7 cellular contexts compared by ENCODE assay signal in the genomic region with DNA sequence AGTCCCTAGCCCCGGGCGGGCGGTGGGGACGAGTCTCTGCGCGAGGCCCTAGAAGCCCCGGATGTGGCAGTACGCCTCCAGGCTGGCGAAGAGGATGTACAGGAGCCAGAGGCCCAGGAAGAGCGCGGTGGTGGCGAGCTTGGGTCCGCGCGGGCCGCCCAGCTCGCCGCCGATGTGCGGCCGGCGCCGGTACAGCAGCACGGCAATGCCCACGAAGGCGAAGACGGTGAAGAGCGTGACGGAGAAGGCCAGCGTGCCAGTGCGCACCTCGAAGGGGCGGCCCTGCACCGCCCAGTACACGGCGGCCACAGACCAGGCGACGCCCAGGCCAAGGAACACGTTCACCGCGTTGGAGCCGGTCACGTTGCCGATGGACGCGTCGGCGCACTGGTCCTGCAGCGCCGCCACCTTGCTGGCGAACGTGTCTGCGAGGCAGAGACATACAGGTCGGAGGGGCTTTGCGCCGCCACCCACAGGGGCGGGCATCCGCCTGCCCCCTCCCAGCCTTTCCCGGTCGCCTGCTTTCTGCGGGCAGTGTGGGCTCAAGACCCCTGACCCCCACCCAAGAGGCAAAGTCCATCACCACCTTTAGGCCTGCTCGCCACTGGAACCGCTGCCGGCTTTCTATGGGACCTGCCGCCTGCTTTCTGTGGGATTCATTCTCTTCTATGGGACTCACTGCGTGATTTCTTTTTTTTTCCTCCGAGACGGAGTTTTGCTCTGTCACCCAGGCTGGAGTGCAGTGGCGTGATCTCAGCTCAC. TPM values are rescaled to one million over a fixed set of nuclear protein-coding genes. Genes with fewer than 3 reads are reported as not detected.
A peak's percentile ranks its signal among the peaks of the same experiment; 100 is the strongest.
DNase-seq lines count a peak whose midpoint lies in the region; ATAC-seq and TF ChIP-seq lines count a peak whose summit lies in the region.

No MANE protein-coding gene starts in this region.

- no peaks in the 10 kb centered on the region for H3K79me1 ChIP-seq in H9 (ENCODE audit: insufficient read depth, low read depth, low read length, poor library complexity, severe bottlenecking)

- H3K4me1 Mint-ChIP-seq in H9, result peaks cover 4 to 13% of the 10 kb centered on the region in 2 experiments
- peaks cover 52% of the 10 kb centered on the region for H3K4me1 Mint-ChIP-seq in activated naive CD4-positive, alpha-beta T cell treated with anti-CD3 and anti-CD28 coated beads, Interleukin-2, amount 10 ng/mL, durations not matched to agents 7 days and 5 days
- H3K4me1 Mint-ChIP-seq in stimulated activated naive B cell treated with anti-CD40 and anti-IgM and Interleukin-4, amounts not matched to agents 10 μg/mL and 1 μg/mL and 100 μg/mL, for 72 hours, result peaks cover 6 to 12% of the 10 kb centered on the region in 2 donors

- H3K9me3 Mint-ChIP-seq in H9, result no peaks in the 10 kb centered on the region
- H3K9me3 Mint-ChIP-seq in activated naive CD4-positive, alpha-beta T cell treated with anti-CD3 and anti-CD28 coated beads, Interleukin-2, amount 10 ng/mL, durations not matched to agents 7 days and 5 days, result peaks cover 5% of the 10 kb centered on the region
- peaks cover 0 to 2% of the 10 kb centered on the region in 2 donors for H3K9me3 Mint-ChIP-seq in stimulated activated naive B cell treated with anti-CD40 and anti-IgM and Interleukin-4, amounts not matched to agents 10 μg/mL and 1 μg/mL and 100 μg/mL, for 72 hours

- H3K4me2 ChIP-seq in H9 (ENCODE audit: insufficient read depth, insufficient read length, low read length), result peak overlapping the region; percentile 78

- H3K9me3 ChIP-seq in H9 (ENCODE audit: control insufficient read depth, low read depth, low read length) (no peaks in the 10 kb centered on the region), iPS-18c (ENCODE audit: control insufficient read depth, insufficient read depth, low read length) (peaks cover 2% of the 10 kb centered on the region)

- H3K23me2 ChIP-seq in H9 (ENCODE audit: insufficient read length, low read depth, low read length, poor library complexity, severe bottlenecking), result peaks cover 22% of the 10 kb centered on the region

- H2AFZ ChIP-seq in H9 (ENCODE audit: low read length), result no peak overlapping the region

- no peak overlapping the region for H3K23ac ChIP-seq in H9 (ENCODE audit: insufficient read length, low read depth, low read length)

- H3K36me3 Mint-ChIP-seq in H9 (ENCODE audit: insufficient read depth in 1 of 3, low read depth in 3 of 3), result no peaks in the 10 kb centered on the region; a peak in 1 of 7 replicates
- no peaks in the 10 kb centered on the region for H3K36me3 Mint-ChIP-seq in activated naive CD4-positive, alpha-beta T cell treated with anti-CD3 and anti-CD28 coated beads, Interleukin-2, amount 10 ng/mL, durations not matched to agents 7 days and 5 days
- peaks cover 1 to 7% of the 10 kb centered on the region in 2 donors for H3K36me3 Mint-ChIP-seq in stimulated activated naive B cell treated with anti-CD40 and anti-IgM and Interleukin-4, amounts not matched to agents 10 μg/mL and 1 μg/mL and 100 μg/mL, for 72 hours

- no peak overlapping the region for H4K91ac ChIP-seq in H9 (ENCODE audit: insufficient read length, low read depth, low read length)

- no peak overlapping the region for H2BK15ac ChIP-seq in H9 (ENCODE audit: low read depth, low read length)

- no peak overlapping the region for H3K56ac ChIP-seq in H9 (ENCODE audit: insufficient read length, low read depth, low read length)

- H2BK12ac ChIP-seq in H9 (ENCODE audit: insufficient read length, low read depth, low read length), result no peak overlapping the region

- TF ChIP-seq CTCF in H9 (conservative IDR thresholded peaks at IDR 0.05), result no peak; the same call in 1 of the 3 replicates

- H2BK5ac ChIP-seq in H9 (ENCODE audit: insufficient read length, low read length), result no peak overlapping the region

- H3K14ac ChIP-seq in H9 (ENCODE audit: insufficient read depth, low read length), result 0 out of 2 replicates have a peak overlapping the region, but pooled peaks have one; percentile 0

- CTCF ChIA-PET in activated naive CD4-positive, alpha-beta T cell treated with anti-CD3 and anti-CD28 coated beads, Interleukin-2, amount 10 ng/mL, durations not matched to agents 7 days and 5 days (lab: Charles Lee), result interaction anchor here (0.7 to 2.7 kb wide), 4 partner anchors 12 to 283 kb away, joined by 3 to 11 read pairs (median 6); a partner anchor contains a TSS

- H3T11ph ChIP-seq in H9 (ENCODE audit: low read length), result no peak overlapping the region

- DNase-seq in H9, result peak; percentile 79
- DNase-seq in activated naive CD4-positive, alpha-beta T cell treated with anti-CD3 and anti-CD28 coated beads, Interleukin-2, amount 10 ng/mL, durations not matched to agents 7 days and 5 days, result peak; percentile 62
- no peak for DNase-seq in stimulated activated naive B cell treated with anti-CD40 and anti-IgM and Interleukin-4, amounts not matched to agents 10 μg/mL and 1 μg/mL and 100 μg/mL, for 72 hours
- DNase-seq in NCI-H187 treated with DMSO at 0.1 percent for 48 hours (lab: John Stamatoyannopoulos, UW), result no peak
- DNase-seq in germinal center (ENCODE audit: low spot score), result no peak

- no peak overlapping the region for H4K5ac ChIP-seq in H9 (ENCODE audit: insufficient read length, low read depth, low read length)

- no peaks in the 10 kb centered on the region for H3K4me1 ChIP-seq in H9 (ENCODE audit: insufficient read depth, low read length)

- H3K4ac ChIP-seq in H9 (ENCODE audit: low read depth, low read length), result no peak overlapping the region

- peak overlapping the region; percentile 40 for H3K18ac ChIP-seq in H9 (ENCODE audit: insufficient read length, low read depth, low read length)

- H3K4me3 ChIP-seq in iPS-18c (ENCODE audit: insufficient read depth, low read depth, low read length), result peak overlapping the region; percentile 44

- peaks cover 35% of the 10 kb centered on the region for H3K27me3 Mint-ChIP-seq in H9 (ENCODE audit: low read depth)
- peaks cover 24% of the 10 kb centered on the region for H3K27me3 Mint-ChIP-seq in activated naive CD4-positive, alpha-beta T cell treated with anti-CD3 and anti-CD28 coated beads, Interleukin-2, amount 10 ng/mL, durations not matched to agents 7 days and 5 days
- peaks cover 49 to 53% of the 10 kb centered on the region in 2 donors for H3K27me3 Mint-ChIP-seq in stimulated activated naive B cell treated with anti-CD40 and anti-IgM and Interleukin-4, amounts not matched to agents 10 μg/mL and 1 μg/mL and 100 μg/mL, for 72 hours

- H3K27ac ChIP-seq in H9 (ENCODE audit: insufficient read length, low read depth, low read length), result no peak overlapping the region

- no peaks in the 10 kb centered on the region for H3K27me3 ChIP-seq in H9 (ENCODE audit: insufficient read depth, low read length)

- peak; percentile 35 to 48 for ATAC-seq in stimulated activated naive B cell treated with anti-CD40 and anti-IgM and Interleukin-4, amounts not matched to agents 10 μg/mL and 1 μg/mL and 100 μg/mL, for 72 hours (replicated peaks)
- no peak for ATAC-seq in GM19328 (IDR thresholded peaks at IDR 0.05; ENCODE audit: unreplicated experiment)

- no peak overlapping the region for H3K27ac Mint-ChIP-seq in H9
- peak overlapping the region; percentile 3 for H3K27ac Mint-ChIP-seq in activated naive CD4-positive, alpha-beta T cell treated with anti-CD3 and anti-CD28 coated beads, Interleukin-2, amount 10 ng/mL, durations not matched to agents 7 days and 5 days
- no peak overlapping the region for H3K27ac Mint-ChIP-seq in stimulated activated naive B cell treated with anti-CD40 and anti-IgM and Interleukin-4, amounts not matched to agents 10 μg/mL and 1 μg/mL and 100 μg/mL, for 72 hours

- H3K4me3 Mint-ChIP-seq in H9, result peak overlapping the region; percentile 22 to 70; a peak in 4 of 5 replicates
- H3K4me3 Mint-ChIP-seq in activated naive CD4-positive, alpha-beta T cell treated with anti-CD3 and anti-CD28 coated beads, Interleukin-2, amount 10 ng/mL, durations not matched to agents 7 days and 5 days, result peak overlapping the region; percentile 41
- peak overlapping the region; percentile 39 to 70 for H3K4me3 Mint-ChIP-seq in stimulated activated naive B cell treated with anti-CD40 and anti-IgM and Interleukin-4, amounts not matched to agents 10 μg/mL and 1 μg/mL and 100 μg/mL, for 72 hours

- WGBS in H9 (ENCODE audit: extremely low coverage, insufficient read length, low lambda C conversion rate), result no CpG with 5 or more reads among the region's 69 CpGs

- H4K8ac ChIP-seq in H9 (replicated peaks; ENCODE audit: insufficient read length, low read depth, low read length), result no peak overlapping the region

- no peaks in the 10 kb centered on the region for H3K79me2 ChIP-seq in H9 (ENCODE audit: insufficient read depth, low read length)

- no peaks in the 10 kb centered on the region for H4K20me1 ChIP-seq in H9 (ENCODE audit: control insufficient read depth, insufficient read depth, insufficient read length)

- no peak overlapping the region for H3K9ac ChIP-seq in H9 (ENCODE audit: extremely low read depth, insufficient read length, low read length)

- H2BK120ac ChIP-seq in H9 (ENCODE audit: low read depth, low read length, poor library complexity, severe bottlenecking), result no peak overlapping the region

- H2BK20ac ChIP-seq in H9 (ENCODE audit: low read depth, low read length, poor library complexity, severe bottlenecking), result no peak overlapping the region

- no peak overlapping the region for H2AK5ac ChIP-seq in H9 (ENCODE audit: insufficient read length, low read length)

RNA-seq across cellular contexts. Expression of a gene that starts 10.9 kb away (rescaled TPM):
- 43.8 and 44.0 TPM in 2 replicates for total RNA-seq in H9 (2021)

RNA-seq across cellular contexts. Expression of a gene that starts 41.5 kb away (rescaled TPM):
- total RNA-seq in H9 (2021), result 10.7 and 11.3 TPM in 2 replicates

RNA-seq across cellular contexts. Expression of a gene that starts 53.8 kb away (rescaled TPM):
- 33.6 and 35.4 TPM in 2 replicates for total RNA-seq in H9 (2021)

Comparison
In these comparisons a context has a peak if more than half of its experiments do, and no peak if none do; other contexts are left out.
1. DNase-seq: peak in H9 (single experiment) and activated naive CD4-positive, alpha-beta T cell treated with anti-CD3 and anti-CD28 coated beads, Interleukin-2, amount 10 ng/mL, durations not matched to agents 7 days and 5 days (single experiment); none in stimulated activated naive B cell treated with anti-CD40 and anti-IgM and Interleukin-4, amounts not matched to agents 10 μg/mL and 1 μg/mL and 100 μg/mL, for 72 hours (single experiment), NCI-H187 treated with DMSO at 0.1 percent for 48 hours (single experiment) and germinal center (single experiment).
2. Peak in every context shown above with its lines, with median percentiles within 50 percentile points of each other: H3K4me3 Mint-ChIP-seq.